In genomic region chr11:128054323-128054910, GRCh38 we compare ENCODE assay signal across 9 cellular contexts.
DNase-seq lines count a peak whose midpoint lies in the region; ATAC-seq, FAIRE-seq and TF ChIP-seq lines count a peak whose summit lies in the region.
"Had no signal": no experiment of that assay in that cellular context is flagged by ENCODE, and none has a peak within 500 bp of the region (broad histone marks: within the 10 kb centered on the region; RNA-seq: fewer than 3 reads in every experiment).

No MANE protein-coding gene starts in this region.

- peak overlapping the region; percentile 32; the same call in 1 of the 2 replicates for H3K4me3 ChIP-seq in GM08714 (ENCODE audit: low read length)
- no peak overlapping the region for H3K4me3 ChIP-seq in H1 (ENCODE audit: extremely low read depth in 1 of 4, insufficient read depth in 2 of 4, low read depth in 3 of 4, low read length in 4 of 4)
- H3K4me3 ChIP-seq in sigmoid colon: no peak overlapping the region
- H3K4me3 ChIP-seq in vagina: no peak overlapping the region

- H2BK20ac ChIP-seq in H1 (ENCODE audit: low read length): no peak overlapping the region

- H4K8ac ChIP-seq in H1 (ENCODE audit: extremely low read depth, insufficient read depth, low read length): no peak overlapping the region

- H2BK5ac ChIP-seq in H1 (ENCODE audit: low read depth, low read length): no peak overlapping the region

- H3K4ac ChIP-seq in H1 (replicated peaks; ENCODE audit: insufficient read length, low read depth, low read length): no peak overlapping the region

- no peak overlapping the region for H2BK12ac ChIP-seq in H1 (ENCODE audit: low read depth, low read length)

- no peak overlapping the region for H2AK5ac ChIP-seq in H1 (ENCODE audit: low read depth, low read length)

- no peak overlapping the region for H3K23ac ChIP-seq in H1 (ENCODE audit: insufficient read length)

- no peak overlapping the region for H3K14ac ChIP-seq in H1 (ENCODE audit: insufficient read length)

- H3K79me1 ChIP-seq in H1 (ENCODE audit: low read depth, low read length): no peaks in the 10 kb centered on the region

- H2BK120ac ChIP-seq in H1 (replicated peaks; ENCODE audit: low read depth, low read length): no peak overlapping the region

- TF ChIP-seq EP300 in H1 (IDR thresholded peaks at IDR 0.05; ENCODE audit: borderline replicate concordance in 1 of 2, low read depth in 2 of 2, low read length in 2 of 2): no peak
- no peak for TF ChIP-seq EP300 in sigmoid colon (IDR thresholded peaks at IDR 0.05)

- POLR2A ChIA-PET in H1 (lab: Charles Lee; ENCODE audit: partially characterized antibody): no interaction called here
- POLR2A ChIA-PET in GM10248 (lab: Yijun Ruan, JAX): no interaction called here

- H3K23me2 ChIP-seq in H1 (ENCODE audit: low read depth, low read length): no peaks in the 10 kb centered on the region

- H3K18ac ChIP-seq in H1 (ENCODE audit: extremely low read depth, low read length): no peak overlapping the region

- H2BK15ac ChIP-seq in H1 (ENCODE audit: low read length): no peak overlapping the region

- no peaks in the 10 kb centered on the region for H3K9me3 ChIP-seq in H1 (ENCODE audit: insufficient read depth in 2 of 2, low read depth in 1 of 2, low read length in 1 of 2)
- no peaks in the 10 kb centered on the region for H3K9me3 ChIP-seq in sigmoid colon
- H3K9me3 ChIP-seq in vagina: no peaks in the 10 kb centered on the region

- no peak overlapping the region for H3K4me2 ChIP-seq in H1 (ENCODE audit: insufficient read depth in 1 of 2, low read depth in 2 of 2, low read length in 2 of 2)

- H3K9ac ChIP-seq in H1 (replicated peaks in 1 of 4; ENCODE audit: extremely low read depth in 1 of 4, low read depth in 3 of 4, low read length in 3 of 4): no peak overlapping the region

- no peak for TF ChIP-seq CTCF in H1 (IDR thresholded peaks at IDR 0.05; ENCODE audit: control extremely low read depth in 1 of 3, insufficient read depth in 1 of 3, low read depth in 1 of 3, low read length in 3 of 3)
- TF ChIP-seq CTCF in sigmoid colon (IDR thresholded peaks at IDR 0.05): no peak
- TF ChIP-seq CTCF in vagina (IDR thresholded peaks at IDR 0.05): no peak
- TF ChIP-seq CTCF in GM10248 (IDR thresholded peaks at IDR 0.05; ENCODE audit: control extremely low read depth, extremely low read depth, low read depth, missing control alignments): no peak

- WGBS in H1 (ENCODE audit: extremely low coverage in 1 of 2, insufficient coverage in 1 of 2, insufficient read length in 1 of 2, insufficient replicate concordance in 2 of 2, low coverage in 1 of 2, low lambda C conversion rate in 2 of 2, missing lambda C conversion rate in 1 of 2), 2 experiments: 88% methylated on average over 2 of the region's 2 CpGs; no CpG with 5 or more reads in 1 of the 2 experiments
- WGBS in sigmoid colon, 2 donors: 34 to 56% methylated on average over 2 of the region's 2 CpGs

- H3K27ac ChIP-seq in H1 (ENCODE audit: low read depth, low read length) (no peak overlapping the region), sigmoid colon (no peak overlapping the region), vagina (no peak overlapping the region)

- H3K4me1 ChIP-seq in H1 (replicated peaks in 1 of 4; ENCODE audit: control insufficient read depth in 3 of 4, insufficient read depth in 4 of 4, low read length in 3 of 4) (no peaks in the 10 kb centered on the region), sigmoid colon (no peaks in the 10 kb centered on the region), vagina (no peaks in the 10 kb centered on the region)

- H3K27me3 ChIP-seq in H1 (replicated peaks in 1 of 4; ENCODE audit: control insufficient read depth in 3 of 4, extremely low read depth in 1 of 4, insufficient read depth in 3 of 4, low read length in 3 of 4) (no peaks in the 10 kb centered on the region), sigmoid colon (no peaks in the 10 kb centered on the region), vagina (no peaks in the 10 kb centered on the region)

- intact Hi-C loops in sigmoid colon (cut with DNase I) (no loop called here), vagina (cut with DNase I) (no loop called here)

- H4K91ac ChIP-seq in H1 (replicated peaks; ENCODE audit: insufficient read length, low read length): no peak overlapping the region

- peak; percentile 70 for ATAC-seq in GM21423 (IDR thresholded peaks at IDR 0.05; ENCODE audit: unreplicated experiment)
- peak; percentile 48 for ATAC-seq in HG03565 (IDR thresholded peaks at IDR 0.05; ENCODE audit: unreplicated experiment)

- no peaks in the 10 kb centered on the region for H3K79me2 ChIP-seq in H1 (ENCODE audit: control insufficient read depth in 1 of 2, insufficient read depth in 2 of 2, low read length in 2 of 2)

- no peaks in the 10 kb centered on the region for H3K36me3 ChIP-seq in H1 (ENCODE audit: control insufficient read depth in 2 of 4, insufficient read depth in 4 of 4, low read length in 3 of 4)
- H3K36me3 ChIP-seq in sigmoid colon: no peaks in the 10 kb centered on the region
- H3K36me3 ChIP-seq in vagina: no peaks in the 10 kb centered on the region

- H2AFZ ChIP-seq in H1 (ENCODE audit: low read length): 0 out of 2 replicates have a peak overlapping the region, but pooled peaks have one; percentile 66

- DNase-seq in H1 (ENCODE audit: low read depth in 1 of 2, low spot score in 2 of 2) (no peak), sigmoid colon (no peak), vagina (ENCODE audit: extremely low spot score in 2 of 2) (no peak), middle frontal gyrus (ENCODE audit: extremely low spot score, low spot score) (no peak), GM10248 (ENCODE audit: extremely low spot score) (no peak)
- DNase-seq: activated CD4-positive, alpha-beta T cell treated with anti-CD3 and anti-CD28 coated beads for 4 hours had no signal

- no peak for TF ChIP-seq RAD21 in H1 (IDR thresholded peaks at IDR 0.05 in 1 of 2, conservative IDR thresholded peaks at IDR 0.05 in 1 of 2; ENCODE audit: low read depth in 2 of 2, low read length in 2 of 2)

- CTCF ChIA-PET in H1 (lab: Charles Lee; ENCODE audit: partially characterized antibody) (no interaction called here), GM10248 (lab: Yijun Ruan, JAX) (interaction anchor here (1.6 kb wide), 1 partner anchor 103 kb away, joined by 3 read pairs; no protein-coding TSS in a partner anchor)

- no peak overlapping the region for H4K5ac ChIP-seq in H1 (ENCODE audit: insufficient read length, low read depth, low read length)

- FAIRE-seq in H1 (lab: Jason Lieb, UNC): no peak

- H4K20me1 ChIP-seq in H1 (replicated peaks in 1 of 2; ENCODE audit: control insufficient read depth in 1 of 2, insufficient read depth in 2 of 2, low read length in 2 of 2): no peaks in the 10 kb centered on the region

- TF ChIP-seq POLR2A in H1 (IDR thresholded peaks at IDR 0.05; ENCODE audit: control extremely low read depth in 1 of 2, low read depth in 2 of 2, low read length in 2 of 2) (no peak), sigmoid colon (IDR thresholded peaks at IDR 0.05) (no peak), vagina (IDR thresholded peaks at IDR 0.05) (no peak)

- H3K56ac ChIP-seq in H1 (replicated peaks; ENCODE audit: insufficient read length, low read depth, low read length): no peak overlapping the region

TF ChIP-seq in H1, 55 proteins besides CTCF, POLR2A, EP300 and RAD21:
- no peak for TF ChIP-seq RNF2 (IDR thresholded peaks at IDR 0.05; ENCODE audit: borderline replicate concordance, low read depth, low read length, missing control alignments, poor library complexity, severe bottlenecking)
- no peak for TF ChIP-seq CREB1 (IDR thresholded peaks at IDR 0.05)
- TF ChIP-seq GTF2F1 (IDR thresholded peaks at IDR 0.05; ENCODE audit: borderline replicate concordance, low read depth, low read length): no peak
- TF ChIP-seq JUND (IDR thresholded peaks at IDR 0.05; ENCODE audit: low read length): no peak
- no peak for TF ChIP-seq SIN3A (conservative IDR thresholded peaks at IDR 0.05 in 1 of 2, IDR thresholded peaks at IDR 0.05 in 1 of 2; ENCODE audit: low read depth in 1 of 2, low read length in 2 of 2)
- TF ChIP-seq TBP (IDR thresholded peaks at IDR 0.05; ENCODE audit: low read depth, low read length): no peak
- TF ChIP-seq NANOG (IDR thresholded peaks at IDR 0.05; ENCODE audit: insufficient read depth, low read depth, low read length, poor library complexity, severe bottlenecking): no peak
- no peak for TF ChIP-seq TCF12 (IDR thresholded peaks at IDR 0.05; ENCODE audit: low read depth, low read length)
- TF ChIP-seq EZH2 (IDR thresholded peaks at IDR 0.05; ENCODE audit: low read depth, low read length, severe bottlenecking): no peak
- TF ChIP-seq CBX5 (IDR thresholded peaks at IDR 0.05; ENCODE audit: low read depth, low read length): no peak
- no peak for TF ChIP-seq POU5F1 (IDR thresholded peaks at IDR 0.05; ENCODE audit: low read depth, low read length)
- no peak for TF ChIP-seq SIRT6 (IDR thresholded peaks at IDR 0.05; ENCODE audit: low read length)
- no peak for TF ChIP-seq CHD2 (IDR thresholded peaks at IDR 0.05; ENCODE audit: low read length)
- TF ChIP-seq CEBPB (IDR thresholded peaks at IDR 0.05; ENCODE audit: low read depth, low read length): no peak
- TF ChIP-seq RFX5 (IDR thresholded peaks at IDR 0.05; ENCODE audit: borderline replicate concordance, low read depth, low read length): no peak
TF ChIP-seq in H1: peak in this region for 0.
